ENCODE assay signal across 17 cellular contexts in genomic region chr10:64041989-64042490, GRCh38.
A peak's percentile ranks its signal among the peaks of the same experiment; 100 is the strongest.
DNase-seq lines count a peak whose midpoint lies in the region; ATAC-seq and TF ChIP-seq lines count a peak whose summit lies in the region.
"Had no signal": no experiment of that assay in that cellular context is flagged by ENCODE, and none has a peak within 500 bp of the region (broad histone marks: within the 10 kb centered on the region; RNA-seq: fewer than 3 reads in every experiment).

No MANE protein-coding gene starts in this region.

- TF ChIP-seq POLR2A in suprapubic skin (IDR thresholded peaks at IDR 0.05), result no peak

- in situ Hi-C loops in ACHN (cut with HindIII; ENCODE audit: low pct_ligation_motif_present, low pct_unique_long_range_greater_than_20kb, low sequenced_read_pairs), result no loop called here

- no peaks in the 10 kb centered on the region for H3K9me3 ChIP-seq in T-helper 17 cell (ENCODE audit: control insufficient read depth, low read length, poor library complexity, severe bottlenecking)
- H3K9me3 ChIP-seq in suprapubic skin, result no peaks in the 10 kb centered on the region
- H3K9me3 ChIP-seq: heart left ventricle had no signal

- DNase-seq in activated naive CD8-positive, alpha-beta T cell treated with anti-CD3 and anti-CD28 coated beads, Interleukin-2, amount 50 U/mL, for 24 hours, result no peak
- no peak for DNase-seq in T-helper 17 cell
- no peak for DNase-seq in immature natural killer cell
- DNase-seq in ACHN, result no peak
- DNase-seq in kidney tubule cell (ENCODE audit: low spot score), result no peak
- DNase-seq in suprapubic skin (ENCODE audit: low spot score in 2 of 2), result no peak
- DNase-seq: HFFc6, NCI-H2227 treated with DMSO at 0.1 percent for 48 hours had no signal

- no peak for TF ChIP-seq CTCF in suprapubic skin (IDR thresholded peaks at IDR 0.05)

- no peak overlapping the region for H3K27ac ChIP-seq in suprapubic skin
- H3K27ac ChIP-seq: heart left ventricle had no signal

- H3K4me1 Mint-ChIP-seq in activated naive CD8-positive, alpha-beta T cell (ENCODE audit: low read depth), result peaks cover 6% of the 10 kb centered on the region
- peaks cover 5% of the 10 kb centered on the region for H3K4me1 Mint-ChIP-seq in activated naive CD8-positive, alpha-beta T cell treated with anti-CD3 and anti-CD28 coated beads, Interleukin-2, amount 50 U/mL, for 24 hours
- H3K4me1 Mint-ChIP-seq in T-helper 17 cell (peaks cover 7% of the 10 kb centered on the region), immature natural killer cell (peaks cover 7 to 8% of the 10 kb centered on the region in 2 donors)
- peaks cover 10% of the 10 kb centered on the region for H3K4me1 Mint-ChIP-seq in stimulated activated memory B cell treated with anti-CD40 and anti-IgM and Interleukin-4, amounts not matched to agents 10 μg/mL and 1 μg/mL and 100 μg/mL, for 72 hours

- no peak for ATAC-seq in activated naive CD8-positive, alpha-beta T cell treated with anti-CD3 and anti-CD28 coated beads, Interleukin-2, amount 50 U/mL, for 24 hours
- ATAC-seq in T-helper 17 cell, result no peak
- ATAC-seq in stimulated activated memory B cell treated with anti-CD40 and anti-IgM and Interleukin-4, amounts not matched to agents 10 μg/mL and 1 μg/mL and 100 μg/mL, for 72 hours, result peak; percentile 13

- TF ChIP-seq EP300 in suprapubic skin (IDR thresholded peaks at IDR 0.05), result no peak

- peak overlapping the region; percentile 56 for H3K4me3 Mint-ChIP-seq in activated naive CD8-positive, alpha-beta T cell
- no peak overlapping the region for H3K4me3 Mint-ChIP-seq in activated naive CD8-positive, alpha-beta T cell treated with anti-CD3 and anti-CD28 coated beads, Interleukin-2, amount 50 U/mL, for 24 hours
- peak overlapping the region; percentile 21 for H3K4me3 Mint-ChIP-seq in T-helper 17 cell
- H3K4me3 Mint-ChIP-seq in immature natural killer cell, result peak overlapping the region in 4 of 5 donors; percentile 1 to 59 (median 46)
- H3K4me3 Mint-ChIP-seq in stimulated activated memory B cell treated with anti-CD40 and anti-IgM and Interleukin-4, amounts not matched to agents 10 μg/mL and 1 μg/mL and 100 μg/mL, for 72 hours, result no peak overlapping the region
- H3K4me3 Mint-ChIP-seq: HFFc6, nephron had no signal

- no peaks in the 10 kb centered on the region for H3K9me3 Mint-ChIP-seq in activated naive CD8-positive, alpha-beta T cell (ENCODE audit: low read depth)
- H3K9me3 Mint-ChIP-seq in activated naive CD8-positive, alpha-beta T cell treated with anti-CD3 and anti-CD28 coated beads, Interleukin-2, amount 50 U/mL, for 24 hours, result no peaks in the 10 kb centered on the region
- H3K9me3 Mint-ChIP-seq in immature natural killer cell, result no peaks in the 10 kb centered on the region
- no peaks in the 10 kb centered on the region for H3K9me3 Mint-ChIP-seq in stimulated activated memory B cell treated with anti-CD40 and anti-IgM and Interleukin-4, amounts not matched to agents 10 μg/mL and 1 μg/mL and 100 μg/mL, for 72 hours
- H3K9me3 Mint-ChIP-seq: activated B cell treated with CpG ODN at 0.5 μM for 24 hours; CD4-positive, CD25-positive, alpha-beta regulatory T cell; HFFc6; IgD-negative memory B cell; nephron had no signal

- H3K27me3 Mint-ChIP-seq in activated naive CD8-positive, alpha-beta T cell, result peaks cover 4% of the 10 kb centered on the region
- peaks cover 1% of the 10 kb centered on the region for H3K27me3 Mint-ChIP-seq in activated naive CD8-positive, alpha-beta T cell treated with anti-CD3 and anti-CD28 coated beads, Interleukin-2, amount 50 U/mL, for 24 hours
- H3K27me3 Mint-ChIP-seq in T-helper 17 cell (peaks cover 26% of the 10 kb centered on the region), immature natural killer cell (ENCODE audit: low read depth in 3 of 3) (peaks cover 0 to 4% (median 4%) of the 10 kb centered on the region in 3 donors)
- no peaks in the 10 kb centered on the region for H3K27me3 Mint-ChIP-seq in stimulated activated memory B cell treated with anti-CD40 and anti-IgM and Interleukin-4, amounts not matched to agents 10 μg/mL and 1 μg/mL and 100 μg/mL, for 72 hours
- H3K27me3 Mint-ChIP-seq: activated B cell treated with CpG ODN at 0.5 μM for 24 hours; CD4-positive, CD25-positive, alpha-beta regulatory T cell; IgD-negative memory B cell; progenitor cell of endocrine pancreas had no signal

- H3K27ac Mint-ChIP-seq in activated naive CD8-positive, alpha-beta T cell, result no peak overlapping the region
- H3K27ac Mint-ChIP-seq in activated naive CD8-positive, alpha-beta T cell treated with anti-CD3 and anti-CD28 coated beads, Interleukin-2, amount 50 U/mL, for 24 hours, result no peak overlapping the region
- no peak overlapping the region for H3K27ac Mint-ChIP-seq in T-helper 17 cell
- no peak overlapping the region for H3K27ac Mint-ChIP-seq in immature natural killer cell
- no peak overlapping the region for H3K27ac Mint-ChIP-seq in stimulated activated memory B cell treated with anti-CD40 and anti-IgM and Interleukin-4, amounts not matched to agents 10 μg/mL and 1 μg/mL and 100 μg/mL, for 72 hours
- H3K27ac Mint-ChIP-seq: activated B cell treated with CpG ODN at 0.5 μM for 24 hours; CD4-positive, CD25-positive, alpha-beta regulatory T cell; HFFc6; IgD-negative memory B cell; progenitor cell of endocrine pancreas had no signal

- no peaks in the 10 kb centered on the region for H3K36me3 Mint-ChIP-seq in activated naive CD8-positive, alpha-beta T cell
- H3K36me3 Mint-ChIP-seq in activated naive CD8-positive, alpha-beta T cell treated with anti-CD3 and anti-CD28 coated beads, Interleukin-2, amount 50 U/mL, for 24 hours (ENCODE audit: low read depth), result no peaks in the 10 kb centered on the region
- H3K36me3 Mint-ChIP-seq in T-helper 17 cell (ENCODE audit: low read depth), result peaks cover 2% of the 10 kb centered on the region
- H3K36me3 Mint-ChIP-seq in immature natural killer cell, result no peaks in the 10 kb centered on the region
- no peaks in the 10 kb centered on the region for H3K36me3 Mint-ChIP-seq in stimulated activated memory B cell treated with anti-CD40 and anti-IgM and Interleukin-4, amounts not matched to agents 10 μg/mL and 1 μg/mL and 100 μg/mL, for 72 hours
- H3K36me3 Mint-ChIP-seq: CD4-positive, CD25-positive, alpha-beta regulatory T cell had no signal

- H3K4me3 ChIP-seq in suprapubic skin, result no peak overlapping the region
- H3K4me3 ChIP-seq: smooth muscle cell had no signal

- H3K36me3 ChIP-seq in suprapubic skin, result no peaks in the 10 kb centered on the region
- H3K36me3 ChIP-seq: heart left ventricle had no signal

- H3K27me3 ChIP-seq in suprapubic skin, result no peaks in the 10 kb centered on the region
- H3K27me3 ChIP-seq: heart left ventricle had no signal

- 80% methylated on average over 10 of the region's 19 CpGs for WGBS in suprapubic skin

- peaks cover 10% of the 10 kb centered on the region for H3K4me1 ChIP-seq in suprapubic skin

Comparison
In these comparisons a context has a peak if more than half of its experiments do, and no peak if none do; other contexts are left out.
1. H3K4me3 Mint-ChIP-seq: peak in activated naive CD8-positive, alpha-beta T cell (single experiment), T-helper 17 cell (single experiment) and immature natural killer cell (4 of 5); none in activated naive CD8-positive, alpha-beta T cell treated with anti-CD3 and anti-CD28 coated beads, Interleukin-2, amount 50 U/mL, for 24 hours (single experiment) and stimulated activated memory B cell treated with anti-CD40 and anti-IgM and Interleukin-4, amounts not matched to agents 10 μg/mL and 1 μg/mL and 100 μg/mL, for 72 hours (single experiment).